Comparison of ENCODE assay signal across 20 cellular contexts in genomic region chr12:126509587-126509986, GRCh38.
DNase-seq lines count a peak whose midpoint lies in the region; ATAC-seq, FAIRE-seq and TF ChIP-seq lines count a peak whose summit lies in the region.
"Had no signal": no experiment of that assay in that cellular context is flagged by ENCODE, and none has a peak within 500 bp of the region (broad histone marks: within the 10 kb centered on the region; RNA-seq: fewer than 3 reads in every experiment).

No MANE protein-coding gene starts in this region.

- intact Hi-C loops in left cardiac atrium (cut with DNase I) (no loop called here), Right ventricle myocardium superior (cut with DNase I) (no loop called here), stomach (cut with DNase I; ENCODE audit: low total_unique reads) (no loop called here)

- H3K9me3 ChIP-seq in stomach (peaks cover 0 to 10% (median 6%) of the 10 kb centered on the region in 4 donors), small intestine (ENCODE audit: control insufficient read depth, low read depth) (no peaks in the 10 kb centered on the region)

- TF ChIP-seq EP300 in stomach (IDR thresholded peaks at IDR 0.05) = no peak

- WGBS in stomach, 5 donors = 53 to 76% (median 61%) methylated on average over 3 to 4 of the region's 4 CpGs
- 53 to 67% (median 65%) methylated on average over 4 of the region's 4 CpGs for WGBS in small intestine, 3 donors

- H3K4me1 ChIP-seq in stomach = no peaks in the 10 kb centered on the region
- no peaks in the 10 kb centered on the region for H3K4me1 ChIP-seq in small intestine (ENCODE audit: control insufficient read depth in 2 of 2, insufficient read depth in 1 of 2, low read depth in 1 of 2, low read length in 1 of 2)
- H3K4me1 ChIP-seq: A549 had no signal

- H3K27me3 ChIP-seq in stomach = no peaks in the 10 kb centered on the region
- no peaks in the 10 kb centered on the region for H3K27me3 ChIP-seq in small intestine (ENCODE audit: control insufficient read depth in 2 of 2, insufficient read depth in 2 of 2, low read length in 2 of 2)

- FAIRE-seq in small intestine (lab: Jason Lieb, UNC) = no peak
- FAIRE-seq: A549, H54, HTR-8/SVneo had no signal

- no peak for TF ChIP-seq CTCF in stomach (IDR thresholded peaks at IDR 0.05)

- H3K4me3 ChIP-seq in stomach (no peak overlapping the region), small intestine (ENCODE audit: low read depth in 1 of 2, low read length in 2 of 2) (no peak overlapping the region)
- H3K4me3 ChIP-seq: A549, GM23338 had no signal

- H3K27ac ChIP-seq in stomach = no peak overlapping the region
- H3K27ac ChIP-seq in small intestine (ENCODE audit: low read depth in 1 of 2, low read length in 1 of 2) = no peak overlapping the region
- H3K27ac ChIP-seq: 22Rv1, A549, C4-2B had no signal

- TF ChIP-seq POLR2A in stomach (IDR thresholded peaks at IDR 0.05) = no peak

- DNase-seq in left cardiac atrium (no peak), Right ventricle myocardium superior (no peak), NCI-H69 (lab: John Stamatoyannopoulos, UW) (peak; percentile 4), left kidney (ENCODE audit: low read depth, low spot score) (peak; percentile 55), stomach (no peak), small intestine (no peak)
- no peak for DNase-seq in stimulated activated naive CD4-positive, alpha-beta T cell (lab: John Stamatoyannopoulos, UW)
- DNase-seq: AML-193; CD4-positive, alpha-beta T cell; DMS153; DMS79 treated with DMSO at 0.1 percent for 48 hours; GF-D8; HCEC 1CT; IMR-90 had no signal

- no peaks in the 10 kb centered on the region for H3K36me3 ChIP-seq in stomach
- no peaks in the 10 kb centered on the region for H3K36me3 ChIP-seq in small intestine (ENCODE audit: control insufficient read depth in 2 of 2, insufficient read depth in 2 of 2, low read length in 2 of 2)

- ATAC-seq in left cardiac atrium = peak; percentile 57 to 75
- ATAC-seq in Right ventricle myocardium superior (ENCODE audit: poor library complexity) = no peak
- ATAC-seq: A549, GM23338 had no signal

Comparison
In these comparisons a context has a peak if more than half of its experiments do, and no peak if none do; other contexts are left out.
1. DNase-seq: peak in NCI-H69 (single experiment) and left kidney (single experiment); none in left cardiac atrium (single experiment), Right ventricle myocardium superior (single experiment), stomach (single experiment), stimulated activated naive CD4-positive, alpha-beta T cell (0 of 6) and small intestine (single experiment).